ENCODE assay signal across 31 cellular contexts in the genomic region with DNA sequence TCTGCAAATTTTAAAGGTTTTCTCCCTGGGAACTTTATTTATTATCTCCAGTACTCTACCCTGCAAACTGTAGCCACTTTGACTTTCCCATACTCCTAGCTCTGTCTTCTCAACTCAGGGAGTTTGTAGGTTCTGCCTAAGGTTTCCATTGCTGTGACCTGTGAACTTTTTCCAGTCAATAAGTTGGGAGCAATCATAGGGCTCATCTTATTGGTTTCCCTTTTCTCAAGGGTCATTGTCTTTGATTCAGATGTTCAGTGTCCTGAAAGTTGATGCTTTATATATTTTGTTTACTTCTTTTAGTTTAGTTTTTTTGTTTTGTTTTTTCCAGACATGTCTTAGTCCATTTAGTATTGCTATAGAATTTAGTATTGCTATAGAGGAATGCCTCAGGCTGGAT.
DNase-seq lines count a peak whose midpoint lies in the region; ATAC-seq, FAIRE-seq and TF ChIP-seq lines count a peak whose summit lies in the region.
"Had no signal": no experiment of that assay in that cellular context is flagged by ENCODE, and none has a peak within 500 bp of the region (broad histone marks: within the 10 kb centered on the region; RNA-seq: fewer than 3 reads in every experiment).

No MANE protein-coding gene starts in this region.

- H3K4me3 ChIP-seq in HEK293 (ENCODE audit: low read depth, low read length) (no peak overlapping the region), small intestine (ENCODE audit: low read depth in 1 of 2, low read length in 2 of 2) (no peak overlapping the region), gastrocnemius medialis (no peak overlapping the region)
- H3K4me3 ChIP-seq: A549; BLaER1; BLaER1 treated with 17β-estradiol and CSF1 and Interleukin-3, amounts not matched to agents 10 nM and 100 nM had no signal

- H3K4me1 ChIP-seq in HEK293 (ENCODE audit: control insufficient read depth, insufficient read depth, low read length) (no peaks in the 10 kb centered on the region), small intestine (ENCODE audit: control insufficient read depth in 2 of 2, insufficient read depth in 1 of 2, low read depth in 1 of 2, low read length in 1 of 2) (no peaks in the 10 kb centered on the region), gastrocnemius medialis (peaks cover 3 to 5% of the 10 kb centered on the region in 2 donors)
- H3K4me1 ChIP-seq: A549; BE2C; BLaER1; BLaER1 treated with 17β-estradiol and CSF1 and Interleukin-3, amounts not matched to agents 10 nM and 100 nM; Caco-2 had no signal

- H3K36me3 ChIP-seq in HEK293 (ENCODE audit: control insufficient read depth in 2 of 2, insufficient read depth in 1 of 2, low read length in 2 of 2), result peaks cover 0 to 4% of the 10 kb centered on the region in 2 experiments; a peak in 1 of 3 replicates
- no peaks in the 10 kb centered on the region for H3K36me3 ChIP-seq in small intestine (ENCODE audit: control insufficient read depth in 2 of 2, insufficient read depth in 2 of 2, low read length in 2 of 2)
- H3K36me3 ChIP-seq in gastrocnemius medialis, result no peaks in the 10 kb centered on the region
- H3K36me3 ChIP-seq: BE2C had no signal

- in situ Hi-C loops in gastrocnemius medialis (cut with MboI; ENCODE audit: low sequenced_read_pairs in 4 of 4), result no loop called here

- H3K9me3 ChIP-seq in HEK293 (ENCODE audit: control insufficient read depth, insufficient read depth, low read depth, low read length) (no peaks in the 10 kb centered on the region), small intestine (ENCODE audit: control insufficient read depth, low read depth) (no peaks in the 10 kb centered on the region), gastrocnemius medialis (no peaks in the 10 kb centered on the region)
- H3K9me3 ChIP-seq: A549, BE2C, Caco-2 had no signal

- peak; percentile 51 for FAIRE-seq in small intestine (lab: Jason Lieb, UNC)
- FAIRE-seq: A204.1, A549, D721Med had no signal

- ATAC-seq in GM18517 (IDR thresholded peaks at IDR 0.05; ENCODE audit: unreplicated experiment) (no peak), gastrocnemius medialis (no peak)
- ATAC-seq: A549; CD8-positive, alpha-beta T cell had no signal

- CTCF ChIA-PET in HEK293 (lab: Yijun Ruan, JAX), result no interaction called here

- DNase-seq in small intestine, result no peak
- DNase-seq in gastrocnemius medialis, result no peak
- DNase-seq: 8988T; ACHN; AML-193; BE2C; C1 segment of cervical spinal cord; Caco-2; Calu3; CD4-positive, alpha-beta memory T cell; CD4-positive, alpha-beta T cell; CD4-positive, CD25-positive, alpha-beta regulatory T cell; CD8-positive, alpha-beta memory T cell; CD8-positive, alpha-beta T cell; COR-L47; DMS 273 treated with DMSO at 0.1 percent for 48 hours; DMS153; DMS53; DMS79; DMS79 treated with DMSO at 0.1 percent for 48 hours; DND-41; EL had no signal

- no peak for TF ChIP-seq POLR2A in gastrocnemius medialis (IDR thresholded peaks at IDR 0.05)

- intact Hi-C loops in gastrocnemius medialis (cut with DNase I; ENCODE audit: low total_unique reads), result no loop called here

- TF ChIP-seq CTCF in HEK293 (tag by site-specific recombination; IDR thresholded peaks at IDR 0.05) (no peak), gastrocnemius medialis (IDR thresholded peaks at IDR 0.05 in 4 of 5, conservative IDR thresholded peaks at IDR 0.05 in 1 of 5) (no peak)

- H3K27ac ChIP-seq in HEK293 (ENCODE audit: extremely low read depth, low read depth, low read length) (no peak overlapping the region), small intestine (ENCODE audit: low read depth in 1 of 2, low read length in 1 of 2) (no peak overlapping the region), gastrocnemius medialis (no peak overlapping the region)
- H3K27ac ChIP-seq: 22Rv1; A549; BLaER1; BLaER1 treated with 17β-estradiol and CSF1 and Interleukin-3, amounts not matched to agents 10 nM and 100 nM; C4-2B had no signal

- POLR2A ChIA-PET in HEK293 (lab: Yijun Ruan, JAX), result no interaction called here

- no peaks in the 10 kb centered on the region for H3K27me3 ChIP-seq in small intestine (ENCODE audit: control insufficient read depth in 2 of 2, insufficient read depth in 2 of 2, low read length in 2 of 2)
- H3K27me3 ChIP-seq in gastrocnemius medialis, result no peaks in the 10 kb centered on the region
- H3K27me3 ChIP-seq: BE2C; BLaER1; BLaER1 treated with 17β-estradiol and CSF1 and Interleukin-3, amounts not matched to agents 10 nM and 100 nM had no signal

TF ChIP-seq in HEK293, 187 proteins besides CTCF, POLR2A, EP300 and RAD21:
- TF ChIP-seq KLF7 (tag by site-specific recombination; IDR thresholded peaks at IDR 0.05; ENCODE audit: borderline replicate concordance) (no peak), ZNF677 (tag by site-specific recombination; IDR thresholded peaks at IDR 0.05) (peak; percentile 92)
TF ChIP-seq in HEK293: peak in this region for 1.
